Comparison of ENCODE assay signal across 1 cellular context in genomic region chr19:2410023-2410422, GRCh38.
TF ChIP-seq lines count a peak whose summit lies in the region.

No MANE protein-coding gene starts in this region.

TF ChIP-seq in K562, 482 proteins besides CTCF, POLR2A, EP300 and RAD21:
- TF ChIP-seq MTF1 (CRISPR knock-in tag; IDR thresholded peaks at IDR 0.05; ENCODE audit: borderline replicate concordance) = no peak
- 0 out of 2 replicates have a peak, but pooled peaks have one; percentile 23 for TF ChIP-seq ZNF395 (CRISPR knock-in tag; IDR thresholded peaks at IDR 0.05)
- no peak for TF ChIP-seq EHMT2 (IDR thresholded peaks at IDR 0.05)
- no peak for TF ChIP-seq GABPB2 (CRISPR knock-in tag; conservative IDR thresholded peaks at IDR 0.05)
- peak; percentile 82; the same call in 1 of the 2 replicates for TF ChIP-seq HLTF (IDR thresholded peaks at IDR 0.05)
- TF ChIP-seq, protein P1, sequence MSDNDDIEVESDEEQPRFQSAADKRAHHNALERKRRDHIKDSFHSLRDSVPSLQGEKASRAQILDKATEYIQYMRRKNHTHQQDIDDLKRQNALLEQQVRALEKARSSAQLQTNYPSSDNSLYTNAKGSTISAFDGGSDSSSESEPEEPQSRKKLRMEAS (CRISPR knock-in tag; IDR thresholded peaks at IDR 0.05) = no peak
- TF ChIP-seq SMAD3 (CRISPR knock-in tag; conservative IDR thresholded peaks at IDR 0.05) = no peak
- TF ChIP-seq MTA3 (IDR thresholded peaks at IDR 0.05; ENCODE audit: borderline replicate concordance) = no peak
- TF ChIP-seq SMARCA5 (IDR thresholded peaks at IDR 0.05) = 0 out of 2 replicates have a peak, but pooled peaks have one; percentile 14
- no peak for TF ChIP-seq XRCC3 (IDR thresholded peaks at IDR 0.05)
- TF ChIP-seq PHTF2 (CRISPR knock-in tag; IDR thresholded peaks at IDR 0.05) = no peak
- TF ChIP-seq RBM25 (IDR thresholded peaks at IDR 0.05; ENCODE audit: low read depth, low read length, severe bottlenecking) = peak; percentile 96
- no peak for TF ChIP-seq ZNF436 (CRISPR knock-in tag; IDR thresholded peaks at IDR 0.05)
- TF ChIP-seq, protein P2, sequence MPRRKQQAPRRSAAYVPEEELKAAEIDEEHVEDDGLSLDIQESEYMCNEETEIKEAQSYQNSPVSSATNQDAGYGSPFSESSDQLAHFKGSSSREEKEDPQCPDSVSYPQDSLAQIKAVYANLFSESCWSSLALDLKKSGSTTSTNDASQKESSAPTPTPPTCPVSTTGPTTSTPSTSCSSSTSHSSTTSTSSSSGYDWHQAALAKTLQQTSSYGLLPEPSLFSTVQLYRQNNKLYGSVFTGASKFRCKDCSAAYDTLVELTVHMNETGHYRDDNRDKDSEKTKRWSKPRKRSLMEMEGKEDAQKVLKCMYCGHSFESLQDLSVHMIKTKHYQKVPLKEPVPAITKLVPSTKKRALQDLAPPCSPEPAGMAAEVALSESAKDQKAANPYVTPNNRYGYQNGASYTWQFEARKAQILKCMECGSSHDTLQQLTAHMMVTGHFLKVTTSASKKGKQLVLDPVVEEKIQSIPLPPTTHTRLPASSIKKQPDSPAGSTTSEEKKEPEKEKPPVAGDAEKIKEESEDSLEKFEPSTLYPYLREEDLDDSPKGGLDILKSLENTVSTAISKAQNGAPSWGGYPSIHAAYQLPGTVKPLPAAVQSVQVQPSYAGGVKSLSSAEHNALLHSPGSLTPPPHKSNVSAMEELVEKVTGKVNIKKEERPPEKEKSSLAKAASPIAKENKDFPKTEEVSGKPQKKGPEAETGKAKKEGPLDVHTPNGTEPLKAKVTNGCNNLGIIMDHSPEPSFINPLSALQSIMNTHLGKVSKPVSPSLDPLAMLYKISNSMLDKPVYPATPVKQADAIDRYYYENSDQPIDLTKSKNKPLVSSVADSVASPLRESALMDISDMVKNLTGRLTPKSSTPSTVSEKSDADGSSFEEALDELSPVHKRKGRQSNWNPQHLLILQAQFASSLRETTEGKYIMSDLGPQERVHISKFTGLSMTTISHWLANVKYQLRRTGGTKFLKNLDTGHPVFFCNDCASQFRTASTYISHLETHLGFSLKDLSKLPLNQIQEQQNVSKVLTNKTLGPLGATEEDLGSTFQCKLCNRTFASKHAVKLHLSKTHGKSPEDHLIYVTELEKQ (CRISPR knock-in tag; IDR thresholded peaks at IDR 0.05) = no peak
- TF ChIP-seq SOX6 (IDR thresholded peaks at IDR 0.05) = no peak
- TF ChIP-seq KDM1A (IDR thresholded peaks at IDR 0.05) = 0 out of 4 replicates have a peak, but pooled peaks of 1 of the 2 experiments have one; percentile 1
- TF ChIP-seq RCOR1 (IDR thresholded peaks at IDR 0.05; ENCODE audit: borderline replicate concordance in 1 of 2, low read depth in 2 of 2, low read length in 2 of 2) = peak in 1 of 2 experiments; percentile 53; a peak in 1 of 4 replicates
- TF ChIP-seq, protein P3, sequence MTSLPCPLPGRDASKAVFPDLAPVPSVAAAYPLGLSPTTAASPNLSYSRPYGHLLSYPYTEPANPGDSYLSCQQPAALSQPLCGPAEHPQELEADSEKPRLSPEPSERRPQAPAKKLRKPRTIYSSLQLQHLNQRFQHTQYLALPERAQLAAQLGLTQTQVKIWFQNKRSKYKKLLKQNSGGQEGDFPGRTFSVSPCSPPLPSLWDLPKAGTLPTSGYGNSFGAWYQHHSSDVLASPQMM (CRISPR knock-in tag; IDR thresholded peaks at IDR 0.05) = no peak
- no peak for TF ChIP-seq ARID4B (CRISPR knock-in tag; IDR thresholded peaks at IDR 0.05)
- no peak for TF ChIP-seq RBM22 (IDR thresholded peaks at IDR 0.05; ENCODE audit: low read depth, low read length, poor library complexity, severe bottlenecking)
- TF ChIP-seq NCOA4 (IDR thresholded peaks at IDR 0.05; ENCODE audit: partially characterized antibody) = no peak
- TF ChIP-seq CBX1 (IDR thresholded peaks at IDR 0.05; ENCODE audit: low read depth) = 0 out of 2 replicates have a peak, but pooled peaks have one; percentile 37
- peak; percentile 60; the same call in 1 of the 2 replicates for TF ChIP-seq PTBP1 (IDR thresholded peaks at IDR 0.05; ENCODE audit: low read depth, low read length)
- TF ChIP-seq, protein P4, sequence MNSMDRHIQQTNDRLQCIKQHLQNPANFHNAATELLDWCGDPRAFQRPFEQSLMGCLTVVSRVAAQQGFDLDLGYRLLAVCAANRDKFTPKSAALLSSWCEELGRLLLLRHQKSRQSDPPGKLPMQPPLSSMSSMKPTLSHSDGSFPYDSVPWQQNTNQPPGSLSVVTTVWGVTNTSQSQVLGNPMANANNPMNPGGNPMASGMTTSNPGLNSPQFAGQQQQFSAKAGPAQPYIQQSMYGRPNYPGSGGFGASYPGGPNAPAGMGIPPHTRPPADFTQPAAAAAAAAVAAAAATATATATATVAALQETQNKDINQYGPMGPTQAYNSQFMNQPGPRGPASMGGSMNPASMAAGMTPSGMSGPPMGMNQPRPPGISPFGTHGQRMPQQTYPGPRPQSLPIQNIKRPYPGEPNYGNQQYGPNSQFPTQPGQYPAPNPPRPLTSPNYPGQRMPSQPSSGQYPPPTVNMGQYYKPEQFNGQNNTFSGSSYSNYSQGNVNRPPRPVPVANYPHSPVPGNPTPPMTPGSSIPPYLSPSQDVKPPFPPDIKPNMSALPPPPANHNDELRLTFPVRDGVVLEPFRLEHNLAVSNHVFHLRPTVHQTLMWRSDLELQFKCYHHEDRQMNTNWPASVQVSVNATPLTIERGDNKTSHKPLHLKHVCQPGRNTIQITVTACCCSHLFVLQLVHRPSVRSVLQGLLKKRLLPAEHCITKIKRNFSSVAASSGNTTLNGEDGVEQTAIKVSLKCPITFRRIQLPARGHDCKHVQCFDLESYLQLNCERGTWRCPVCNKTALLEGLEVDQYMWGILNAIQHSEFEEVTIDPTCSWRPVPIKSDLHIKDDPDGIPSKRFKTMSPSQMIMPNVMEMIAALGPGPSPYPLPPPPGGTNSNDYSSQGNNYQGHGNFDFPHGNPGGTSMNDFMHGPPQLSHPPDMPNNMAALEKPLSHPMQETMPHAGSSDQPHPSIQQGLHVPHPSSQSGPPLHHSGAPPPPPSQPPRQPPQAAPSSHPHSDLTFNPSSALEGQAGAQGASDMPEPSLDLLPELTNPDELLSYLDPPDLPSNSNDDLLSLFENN (IDR thresholded peaks at IDR 0.05; ENCODE audit: low read depth in 2 of 2, low read length in 2 of 2) = no peak
- no peak for TF ChIP-seq NR4A1 (CRISPR knock-in tag; IDR thresholded peaks at IDR 0.05)
- TF ChIP-seq NR4A1 (tag; IDR thresholded peaks at IDR 0.05) = no peak
TF ChIP-seq in K562: peak in this region for 8.
